ENCODE assay signal across 8 cellular contexts in genomic region chr3:11719406-11720219, GRCh38.
DNase-seq lines count a peak whose midpoint lies in the region; ATAC-seq and TF ChIP-seq lines count a peak whose summit lies in the region.

No MANE protein-coding gene starts in this region.

- H3K4me1 Mint-ChIP-seq in endothelial cell (ENCODE audit: unreplicated experiment) (peaks cover 17% of the 10 kb centered on the region), mesothelial cell of epicardium (peaks cover 46% of the 10 kb centered on the region)

- no peaks in the 10 kb centered on the region for H3K36me3 ChIP-seq in ACC112 (ENCODE audit: insufficient read depth, low read length)

- H3K36me3 Mint-ChIP-seq in endothelial cell (ENCODE audit: low read depth, unreplicated experiment): peaks cover 9% of the 10 kb centered on the region
- H3K36me3 Mint-ChIP-seq in mesothelial cell of epicardium: no peaks in the 10 kb centered on the region

- H3K27ac Mint-ChIP-seq in endothelial cell (ENCODE audit: unreplicated experiment): no peak overlapping the region
- peak overlapping the region; percentile 88 for H3K27ac Mint-ChIP-seq in mesothelial cell of epicardium

- peaks cover 12% of the 10 kb centered on the region for H3K27me3 ChIP-seq in ACC112 (ENCODE audit: insufficient read depth, low read length)

- peaks cover 3% of the 10 kb centered on the region for H3K27me3 Mint-ChIP-seq in endothelial cell (ENCODE audit: unreplicated experiment)
- no peaks in the 10 kb centered on the region for H3K27me3 Mint-ChIP-seq in mesothelial cell of epicardium (ENCODE audit: low read depth)

- H3K4me3 Mint-ChIP-seq in endothelial cell (ENCODE audit: unreplicated experiment) (no peak overlapping the region), mesothelial cell of epicardium (peak overlapping the region; percentile 91)

- H3K9me3 Mint-ChIP-seq in endothelial cell (ENCODE audit: unreplicated experiment) (no peaks in the 10 kb centered on the region), mesothelial cell of epicardium (no peaks in the 10 kb centered on the region)

- H3K4me3 ChIP-seq in ACC112 (ENCODE audit: low read depth, low read length): peak overlapping the region; percentile 82

- DNase-seq in NCI-H510A (lab: John Stamatoyannopoulos, UW) (peak; percentile 69), activated T-cell treated with anti-CD3 and anti-CD28 coated beads for 1 hour (ENCODE audit: low read depth) (peak; percentile 66), endothelial cell (ENCODE audit: low spot score) (peak; percentile 65), mesothelial cell of epicardium (ENCODE audit: low spot score in 2 of 2, unreplicated experiment in 2 of 2) (peak; percentile 90 to 94)
- DNase-seq in stimulated activated CD8-positive, alpha-beta memory T cell treated with anti-CD3 and anti-CD28 coated beads, Interleukin-15, amount 100 ng/mL, for 48 hours (ENCODE audit: low read depth in 2 of 2): peak; percentile 42 to 57

- no peak for TF ChIP-seq CTCF in endothelial cell (IDR thresholded peaks at IDR 0.05; ENCODE audit: unreplicated experiment)
- no peak for TF ChIP-seq CTCF in mesothelial cell of epicardium (IDR thresholded peaks at IDR 0.05; ENCODE audit: unreplicated experiment)

- ATAC-seq in GM18858 (IDR thresholded peaks at IDR 0.05; ENCODE audit: unreplicated experiment) (peak; percentile 66), HG03097 (IDR thresholded peaks at IDR 0.05; ENCODE audit: low FRiP score, unreplicated experiment) (peak; percentile 50)

- H3K27ac ChIP-seq in ACC112 (ENCODE audit: low read depth, low read length): peak overlapping the region; percentile 79

- H3K4me1 ChIP-seq in ACC112 (ENCODE audit: control insufficient read depth, insufficient read depth, low read length, unreplicated experiment): peaks cover 5% of the 10 kb centered on the region

- peaks cover 17% of the 10 kb centered on the region for H3K79me2 ChIP-seq in ACC112 (ENCODE audit: control insufficient read depth, insufficient read depth, low read length, unreplicated experiment)

- peak overlapping the region; percentile 80 for H2AFZ ChIP-seq in ACC112 (ENCODE audit: low read length, unreplicated experiment)

Comparison
In these comparisons a context has a peak if more than half of its experiments do, and no peak if none do; other contexts are left out.
1. Peak in every context shown above with its lines: DNase-seq, ATAC-seq, H3K4me3 ChIP-seq and H3K27ac ChIP-seq.